Comparison of ENCODE assay signal across 17 cellular contexts in the genomic region with DNA sequence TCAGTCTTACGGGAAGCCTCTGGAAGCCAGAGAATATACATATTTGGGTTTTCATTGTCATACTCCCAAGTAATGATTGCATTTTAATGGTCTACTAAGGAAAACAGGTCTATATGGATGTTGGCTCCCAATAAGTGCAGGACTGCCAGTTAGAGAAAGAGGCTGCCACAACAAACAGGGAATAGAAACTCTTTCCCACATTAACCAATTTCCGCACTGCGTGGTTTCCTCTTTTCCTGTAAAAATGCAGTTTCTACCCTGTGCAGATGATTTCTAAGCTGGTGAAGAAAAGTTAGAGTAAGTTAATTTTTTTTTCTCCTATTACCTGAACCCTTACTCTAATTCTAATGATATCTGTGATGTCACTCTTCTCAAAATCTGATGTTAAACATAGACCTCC.
DNase-seq lines count a peak whose midpoint lies in the region; ATAC-seq and TF ChIP-seq lines count a peak whose summit lies in the region.
"Had no signal": no experiment of that assay in that cellular context is flagged by ENCODE, and none has a peak within 500 bp of the region (broad histone marks: within the 10 kb centered on the region; RNA-seq: fewer than 3 reads in every experiment).

No MANE protein-coding gene starts in this region.

- H3K4me3 ChIP-seq in osteoblast (ENCODE audit: insufficient read depth, low read length): no peak overlapping the region
- H3K4me3 ChIP-seq in aorta (ENCODE audit: low read length in 2 of 2): no peak overlapping the region
- H3K4me3 ChIP-seq in mesenchymal stem cell (ENCODE audit: insufficient read depth in 1 of 2, low read depth in 1 of 2, low read length in 2 of 2): no peak overlapping the region

- no peak overlapping the region for H3K4ac ChIP-seq in mesenchymal stem cell (ENCODE audit: low read depth in 1 of 2, low read length in 2 of 2)

- no peak overlapping the region for H3K27ac ChIP-seq in osteoblast (ENCODE audit: low read depth, low read length)
- H3K27ac ChIP-seq in aorta (ENCODE audit: low read depth in 1 of 2, low read length in 2 of 2): peak overlapping the region in 1 of 2 donors; percentile 43
- no peak overlapping the region for H3K27ac ChIP-seq in mesenchymal stem cell (ENCODE audit: low read length, poor library complexity, severe bottlenecking)

- H3K9me3 Mint-ChIP-seq in activated naive CD8-positive, alpha-beta T cell treated with anti-CD3 and anti-CD28 coated beads, Interleukin-2, amount 10 ng/mL, durations not matched to agents 7 days and 5 days: peaks cover 13% of the 10 kb centered on the region
- peaks cover 18% of the 10 kb centered on the region for H3K9me3 Mint-ChIP-seq in activated naive CD8-positive, alpha-beta T cell treated with anti-CD3 and anti-CD28 coated beads, Interleukin-2, amount 50 U/mL, for 24 hours
- peaks cover 13% of the 10 kb centered on the region for H3K9me3 Mint-ChIP-seq in activated CD8-positive, alpha-beta T cell treated with anti-CD3 and anti-CD28 coated beads, Interleukin-2, amount 10 ng/mL, durations not matched to agents 7 days and 5 days (ENCODE audit: insufficient read depth)

- no peak overlapping the region for H3K18ac ChIP-seq in mesenchymal stem cell (ENCODE audit: low read depth in 1 of 2, low read length in 2 of 2)

- peak overlapping the region; percentile 6 for H3K27ac Mint-ChIP-seq in activated naive CD8-positive, alpha-beta T cell treated with anti-CD3 and anti-CD28 coated beads, Interleukin-2, amount 10 ng/mL, durations not matched to agents 7 days and 5 days
- no peak overlapping the region for H3K27ac Mint-ChIP-seq in activated naive CD8-positive, alpha-beta T cell treated with anti-CD3 and anti-CD28 coated beads, Interleukin-2, amount 50 U/mL, for 24 hours
- no peak overlapping the region for H3K27ac Mint-ChIP-seq in activated CD8-positive, alpha-beta T cell treated with anti-CD3 and anti-CD28 coated beads, Interleukin-2, amount 10 ng/mL, durations not matched to agents 7 days and 5 days
- H3K27ac Mint-ChIP-seq: IgD-negative memory B cell had no signal

- no peak overlapping the region for H3K23ac ChIP-seq in mesenchymal stem cell (ENCODE audit: low read length in 2 of 2)

- 1 to 6% methylated on average over 3 of the region's 3 CpGs for WGBS in aorta, 2 donors
- WGBS in mesenchymal stem cell: 88% methylated on average over 1 of the region's 3 CpGs

- no peak overlapping the region for H2AK5ac ChIP-seq in mesenchymal stem cell (ENCODE audit: low read length, severe bottlenecking)

- H4K91ac ChIP-seq in mesenchymal stem cell (ENCODE audit: low read length): no peak overlapping the region

- peaks cover 50% of the 10 kb centered on the region for H3K36me3 Mint-ChIP-seq in activated naive CD8-positive, alpha-beta T cell treated with anti-CD3 and anti-CD28 coated beads, Interleukin-2, amount 10 ng/mL, durations not matched to agents 7 days and 5 days
- peaks cover 32% of the 10 kb centered on the region for H3K36me3 Mint-ChIP-seq in activated naive CD8-positive, alpha-beta T cell treated with anti-CD3 and anti-CD28 coated beads, Interleukin-2, amount 50 U/mL, for 24 hours (ENCODE audit: low read depth)
- H3K36me3 Mint-ChIP-seq in activated CD8-positive, alpha-beta T cell treated with anti-CD3 and anti-CD28 coated beads, Interleukin-2, amount 10 ng/mL, durations not matched to agents 7 days and 5 days (ENCODE audit: low read depth): peaks cover 48% of the 10 kb centered on the region

- no peaks in the 10 kb centered on the region for H4K20me1 ChIP-seq in osteoblast (ENCODE audit: insufficient read depth, low read length)

- peak overlapping the region; percentile 7 for H3K4me2 ChIP-seq in osteoblast (ENCODE audit: insufficient read depth, low read length)
- H3K4me2 ChIP-seq in mesenchymal stem cell (ENCODE audit: low read length, poor library complexity, severe bottlenecking): no peak overlapping the region

- H3K27me3 Mint-ChIP-seq in activated naive CD8-positive, alpha-beta T cell treated with anti-CD3 and anti-CD28 coated beads, Interleukin-2, amount 10 ng/mL, durations not matched to agents 7 days and 5 days: no peaks in the 10 kb centered on the region
- no peaks in the 10 kb centered on the region for H3K27me3 Mint-ChIP-seq in activated naive CD8-positive, alpha-beta T cell treated with anti-CD3 and anti-CD28 coated beads, Interleukin-2, amount 50 U/mL, for 24 hours
- no peaks in the 10 kb centered on the region for H3K27me3 Mint-ChIP-seq in activated CD8-positive, alpha-beta T cell treated with anti-CD3 and anti-CD28 coated beads, Interleukin-2, amount 10 ng/mL, durations not matched to agents 7 days and 5 days (ENCODE audit: low read depth)
- H3K27me3 Mint-ChIP-seq: IgD-negative memory B cell had no signal

- TF ChIP-seq CTCF in osteoblast (IDR thresholded peaks at IDR 0.05; ENCODE audit: extremely low read depth, low read depth, low read length) (no peak), omental fat pad (IDR thresholded peaks at IDR 0.05) (no peak)

- H3K9me3 ChIP-seq in osteoblast (ENCODE audit: low read depth, low read length) (no peaks in the 10 kb centered on the region), aorta (ENCODE audit: control insufficient read depth, low read length) (no peaks in the 10 kb centered on the region), mesenchymal stem cell (ENCODE audit: control insufficient read depth, low read length) (peaks cover 8% of the 10 kb centered on the region)

- peaks cover 58% of the 10 kb centered on the region for H3K79me2 ChIP-seq in osteoblast (ENCODE audit: insufficient read depth, low read length)

- intact Hi-C loops in aorta (cut with DNase I): loop anchor here in 1 of 2 donors (2.0 kb wide), 1 partner anchor 18 kb away; no protein-coding TSS in a partner anchor

- no peak for ATAC-seq in activated naive CD8-positive, alpha-beta T cell treated with anti-CD3 and anti-CD28 coated beads, Interleukin-2, amount 10 ng/mL, durations not matched to agents 7 days and 5 days (ENCODE audit: low read depth)
- no peak for ATAC-seq in activated naive CD8-positive, alpha-beta T cell treated with anti-CD3 and anti-CD28 coated beads, Interleukin-2, amount 50 U/mL, for 24 hours
- no peak for ATAC-seq in activated CD8-positive, alpha-beta T cell treated with anti-CD3 and anti-CD28 coated beads, Interleukin-2, amount 10 ng/mL, durations not matched to agents 7 days and 5 days
- ATAC-seq in aorta (ENCODE audit: low FRiP score) (peak; percentile 48), omental fat pad (ENCODE audit: low FRiP score) (no peak)
- ATAC-seq: HCT116, Panc1, Right ventricle myocardium inferior had no signal

- H3K4me1 ChIP-seq in osteoblast (ENCODE audit: insufficient read depth, low read length) (no peaks in the 10 kb centered on the region), aorta (ENCODE audit: control insufficient read depth in 1 of 2, insufficient read depth in 2 of 2, low read length in 2 of 2) (no peaks in the 10 kb centered on the region), mesenchymal stem cell (ENCODE audit: control insufficient read depth, insufficient read depth, low read depth, low read length) (no peaks in the 10 kb centered on the region)

- DNase-seq in activated naive CD8-positive, alpha-beta T cell treated with anti-CD3 and anti-CD28 coated beads, Interleukin-2, amount 10 ng/mL, durations not matched to agents 7 days and 5 days: no peak
- no peak for DNase-seq in activated naive CD8-positive, alpha-beta T cell treated with anti-CD3 and anti-CD28 coated beads, Interleukin-2, amount 50 U/mL, for 24 hours
- DNase-seq in activated CD8-positive, alpha-beta T cell treated with anti-CD3 and anti-CD28 coated beads, Interleukin-2, amount 10 ng/mL, durations not matched to agents 7 days and 5 days: no peak
- DNase-seq in osteoblast (ENCODE audit: insufficient read length, low spot score, missing footprints): no peak
- DNase-seq in aorta: no peak
- no peak for DNase-seq in mesenchymal stem cell
- DNase-seq in omental fat pad (ENCODE audit: low spot score): no peak
- DNase-seq in mesenteric fat pad (ENCODE audit: low spot score): no peak
- DNase-seq: DND-41, GDM1, NCI-H1048, NCI-H1694, NCI-H69 had no signal

- H3K9ac ChIP-seq in mesenchymal stem cell (ENCODE audit: low read length): no peak overlapping the region

- H4K8ac ChIP-seq in mesenchymal stem cell (ENCODE audit: low read length): no peak overlapping the region

- peaks cover 21% of the 10 kb centered on the region for H3K79me1 ChIP-seq in mesenchymal stem cell (replicated peaks; ENCODE audit: low read length, poor library complexity, severe bottlenecking)

- peak overlapping the region; percentile 28 for H3K4me3 Mint-ChIP-seq in activated naive CD8-positive, alpha-beta T cell treated with anti-CD3 and anti-CD28 coated beads, Interleukin-2, amount 10 ng/mL, durations not matched to agents 7 days and 5 days
- no peak overlapping the region for H3K4me3 Mint-ChIP-seq in activated naive CD8-positive, alpha-beta T cell treated with anti-CD3 and anti-CD28 coated beads, Interleukin-2, amount 50 U/mL, for 24 hours
- peak overlapping the region; percentile 0 for H3K4me3 Mint-ChIP-seq in activated CD8-positive, alpha-beta T cell treated with anti-CD3 and anti-CD28 coated beads, Interleukin-2, amount 10 ng/mL, durations not matched to agents 7 days and 5 days
- H3K4me3 Mint-ChIP-seq: IgD-negative memory B cell had no signal

- H2AFZ ChIP-seq in osteoblast (ENCODE audit: low read length) (no peak overlapping the region), mesenchymal stem cell (ENCODE audit: low read depth, low read length) (no peak overlapping the region)

- no peak overlapping the region for H2BK12ac ChIP-seq in mesenchymal stem cell (ENCODE audit: low read length in 2 of 2)

- CTCF ChIA-PET in activated CD8-positive, alpha-beta T cell treated with anti-CD3 and anti-CD28 coated beads, Interleukin-2, amount 10 ng/mL, durations not matched to agents 7 days and 5 days (lab: Charles Lee): no interaction called here

- peaks cover 21% of the 10 kb centered on the region for H3K4me1 Mint-ChIP-seq in activated naive CD8-positive, alpha-beta T cell treated with anti-CD3 and anti-CD28 coated beads, Interleukin-2, amount 10 ng/mL, durations not matched to agents 7 days and 5 days
- H3K4me1 Mint-ChIP-seq in activated naive CD8-positive, alpha-beta T cell treated with anti-CD3 and anti-CD28 coated beads, Interleukin-2, amount 50 U/mL, for 24 hours: peaks cover 22% of the 10 kb centered on the region
- H3K4me1 Mint-ChIP-seq in activated CD8-positive, alpha-beta T cell treated with anti-CD3 and anti-CD28 coated beads, Interleukin-2, amount 10 ng/mL, durations not matched to agents 7 days and 5 days (ENCODE audit: low read depth): peaks cover 26% of the 10 kb centered on the region

- no peak overlapping the region for H2BK120ac ChIP-seq in mesenchymal stem cell (ENCODE audit: low read depth, low read length)

- H3K27me3 ChIP-seq in osteoblast (ENCODE audit: insufficient read depth, low read length) (no peaks in the 10 kb centered on the region), aorta (ENCODE audit: control insufficient read depth in 1 of 2, insufficient read depth in 2 of 2, low read length in 1 of 2) (no peaks in the 10 kb centered on the region), mesenchymal stem cell (ENCODE audit: control insufficient read depth in 1 of 2, insufficient read depth in 1 of 2, low read length in 2 of 2) (no peaks in the 10 kb centered on the region)

- H2BK5ac ChIP-seq in mesenchymal stem cell (ENCODE audit: low read depth, low read length, poor library complexity, severe bottlenecking): no peak overlapping the region

- POLR2A ChIA-PET in activated naive CD8-positive, alpha-beta T cell treated with anti-CD3 and anti-CD28 coated beads, Interleukin-2, amount 10 ng/mL, durations not matched to agents 7 days and 5 days (lab: Charles Lee): no interaction called here
- POLR2A ChIA-PET in activated CD8-positive, alpha-beta T cell treated with anti-CD3 and anti-CD28 coated beads, Interleukin-2, amount 10 ng/mL, durations not matched to agents 7 days and 5 days (lab: Charles Lee): no interaction called here

- H3K36me3 ChIP-seq in osteoblast (ENCODE audit: insufficient read depth, low read length): no peaks in the 10 kb centered on the region
- no peaks in the 10 kb centered on the region for H3K36me3 ChIP-seq in aorta (ENCODE audit: control insufficient read depth in 1 of 2, insufficient read depth in 2 of 2, low read length in 1 of 2)
- peaks cover 0 to 5% of the 10 kb centered on the region in 2 experiments for H3K36me3 ChIP-seq in mesenchymal stem cell (ENCODE audit: control insufficient read depth in 1 of 2, insufficient read depth in 2 of 2, low read depth in 1 of 2, low read length in 2 of 2)

- no peak overlapping the region for H2BK15ac ChIP-seq in mesenchymal stem cell (ENCODE audit: low read depth, poor library complexity, severe bottlenecking)

- no peak overlapping the region for H3K14ac ChIP-seq in mesenchymal stem cell (ENCODE audit: low read length in 2 of 2)
